Comparison of ENCODE assay signal across 1 cellular context in the genomic region with DNA sequence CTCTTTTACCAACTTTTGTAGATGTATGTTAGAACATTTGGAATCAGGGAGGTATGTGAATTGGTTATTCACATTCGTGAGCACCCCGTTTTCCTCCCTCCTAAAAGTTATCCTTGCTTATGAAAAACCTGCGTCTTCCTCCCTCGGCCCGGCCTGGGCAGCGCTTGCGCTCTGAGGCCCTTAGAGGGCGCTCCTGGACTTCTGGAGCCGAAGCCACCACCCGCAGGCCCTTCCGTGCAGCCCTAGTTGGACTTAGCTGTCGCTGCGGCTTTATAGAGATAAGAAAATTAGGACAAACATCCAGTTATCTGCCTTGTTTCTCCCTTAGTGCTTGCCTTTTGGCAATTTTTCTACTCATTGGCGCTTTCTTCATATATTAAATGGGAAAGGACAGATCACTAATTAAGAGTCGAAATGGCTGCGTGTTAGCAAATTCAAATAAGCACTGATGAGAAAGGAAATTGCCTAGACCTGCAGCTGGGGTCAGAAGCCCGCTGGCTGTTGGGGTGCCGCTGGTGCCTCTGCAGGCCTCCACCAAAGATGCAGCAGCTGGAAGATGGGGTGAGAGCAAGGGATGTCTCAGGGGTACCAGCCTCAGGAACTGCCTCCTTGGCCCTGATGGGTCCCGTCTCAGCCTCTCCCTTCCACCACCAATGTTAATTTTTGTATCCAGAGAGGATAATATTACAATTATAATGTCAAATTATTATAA.
A peak's percentile ranks its signal among the peaks of the same experiment; 100 is the strongest.
TF ChIP-seq lines count a peak whose summit lies in the region.

No MANE protein-coding gene starts in this region.

TF ChIP-seq in HEK293, 187 proteins besides CTCF, POLR2A, EP300 and RAD21 (continued from another document):
- TF ChIP-seq IKZF3 (tag by site-specific recombination; IDR thresholded peaks at IDR 0.05) (no peak), ZNF561 (tag by site-specific recombination; IDR thresholded peaks at IDR 0.05; ENCODE audit: borderline replicate concordance) (no peak), ZNF341 (tag by site-specific recombination; IDR thresholded peaks at IDR 0.05; ENCODE audit: low read depth) (no peak), ZNF335 (tag by site-specific recombination; conservative IDR thresholded peaks at IDR 0.05) (0 out of 2 replicates have a peak, but pooled peaks have one; percentile 28), ZNF660 (tag by site-specific recombination; IDR thresholded peaks at IDR 0.05) (0 out of 2 replicates have a peak, but pooled peaks have one; percentile 36), ZNF654 (tag by site-specific recombination; IDR thresholded peaks at IDR 0.05; ENCODE audit: low read depth) (peak; percentile 94), ZNF544 (tag by site-specific recombination; IDR thresholded peaks at IDR 0.05) (no peak), ZNF2 (tag by site-specific recombination; IDR thresholded peaks at IDR 0.05) (0 out of 2 replicates have a peak, but pooled peaks have one; percentile 23)
